ENCODE assay signal across 8 cellular contexts in genomic region chr2:1140389-1141003, GRCh38.
DNase-seq lines count a peak whose midpoint lies in the region; ATAC-seq and TF ChIP-seq lines count a peak whose summit lies in the region.

No MANE protein-coding gene starts in this region.

- 30 to 40% methylated on average over 17 of the region's 17 CpGs for WGBS in heart right ventricle, 2 donors

- peak; percentile 67 for TF ChIP-seq CTCF in GM20000 (IDR thresholded peaks at IDR 0.05; ENCODE audit: extremely low read depth, missing control alignments)
- TF ChIP-seq CTCF in heart right ventricle (IDR thresholded peaks at IDR 0.05), result peak; percentile 44 to 90 (median 74)

- intact Hi-C loops in heart right ventricle (cut with DNase I), result loop anchor here in 1 of 10 donors (5.0 kb wide), 1 partner anchor 407 kb away; no protein-coding TSS in a partner anchor

- H3K4me3 ChIP-seq in MG63 (no peak overlapping the region), heart right ventricle (no peak overlapping the region)

- DNase-seq in AG20443 (ENCODE audit: low spot score) (peak; percentile 77), GM20000 (ENCODE audit: low spot score) (peak; percentile 60), MG63 (peak; percentile 24), activated T-helper 1 cell treated with Interleukin-2 at 50 U/mL for 16 hours (ENCODE audit: low read depth) (peak; percentile 20), heart right ventricle (peak in 1 of 2 donors; percentile 29), NOMO-1 treated with dmso at 0.1 percent for 144 hours (lab: John Stamatoyannopoulos, UW; ENCODE audit: unreplicated experiment) (no peak), SHP77 treated with DMSO at 0.1 percent for 48 hours (lab: John Stamatoyannopoulos, UW) (no peak)
- peak; percentile 30 for DNase-seq in stimulated activated CD4-positive, alpha-beta T cell treated with anti-CD3 and anti-CD28 coated beads, Interleukin-2, amount 100 ng/mL, for 4 hours (ENCODE audit: low read depth)

- H3K36me3 ChIP-seq in MG63 (no peaks in the 10 kb centered on the region), heart right ventricle (no peaks in the 10 kb centered on the region)

- H3K27me3 ChIP-seq in MG63 (no peaks in the 10 kb centered on the region), heart right ventricle (peaks cover 0 to 14% (median 0%) of the 10 kb centered on the region in 7 donors)

- no peaks in the 10 kb centered on the region for H3K9me3 ChIP-seq in MG63
- H3K9me3 ChIP-seq in heart right ventricle, result no peaks in the 10 kb centered on the region

- peak in 5 of 8 donors; percentile 45 to 59 (median 47) for ATAC-seq in heart right ventricle

- H3K27ac ChIP-seq in heart right ventricle, result peak overlapping the region; percentile 17 to 70 (median 48)

- H3K4me1 ChIP-seq in heart right ventricle, result peaks cover 0 to 23% (median 0%) of the 10 kb centered on the region in 9 donors

Comparison
In these comparisons a context has a peak if more than half of its experiments do, and no peak if none do; other contexts are left out.
1. DNase-seq: peak in AG20443 (single experiment), GM20000 (single experiment), MG63 (single experiment), activated T-helper 1 cell treated with Interleukin-2 at 50 U/mL for 16 hours (single experiment) and stimulated activated CD4-positive, alpha-beta T cell treated with anti-CD3 and anti-CD28 coated beads, Interleukin-2, amount 100 ng/mL, for 4 hours (single experiment); none in NOMO-1 treated with dmso at 0.1 percent for 144 hours (single experiment) and SHP77 treated with DMSO at 0.1 percent for 48 hours (single experiment).